9 cellular contexts compared by ENCODE assay signal in genomic region chr14:22427771-22428228, GRCh38.
DNase-seq lines count a peak whose midpoint lies in the region; ATAC-seq, FAIRE-seq and TF ChIP-seq lines count a peak whose summit lies in the region.
"Had no signal": no experiment of that assay in that cellular context is flagged by ENCODE, and none has a peak within 500 bp of the region (broad histone marks: within the 10 kb centered on the region; RNA-seq: fewer than 3 reads in every experiment).

No MANE protein-coding gene starts in this region.

- peak; percentile 57 to 87; a peak in 3 of 4 replicates for TF ChIP-seq EP300 in HepG2 (IDR thresholded peaks at IDR 0.05; ENCODE audit: low read depth in 2 of 2, low read length in 2 of 2)
- TF ChIP-seq EP300 in HepG2 (CRISPR knock-in tag; IDR thresholded peaks at IDR 0.05; ENCODE audit: borderline replicate concordance): no peak

- H3K27me3 ChIP-seq in body of pancreas: no peaks in the 10 kb centered on the region
- H3K27me3 ChIP-seq in HepG2 (ENCODE audit: control insufficient read depth in 1 of 2, insufficient read depth in 2 of 2, low read length in 2 of 2): peaks cover 0 to 2% of the 10 kb centered on the region in 2 experiments; a peak in 1 of 5 replicates
- H3K27me3 ChIP-seq in thyroid gland: no peaks in the 10 kb centered on the region

- CTCF ChIA-PET in HepG2 (lab: Yijun Ruan, JAX; ENCODE audit: low intra/inter-chr PET ratio, low total read pairs): no interaction called here

- no peak for TF ChIP-seq POLR2A in body of pancreas (IDR thresholded peaks at IDR 0.05)
- TF ChIP-seq POLR2A in HepG2 (IDR thresholded peaks at IDR 0.05; ENCODE audit: insufficient read depth in 1 of 2, low read depth in 2 of 2, low read length in 2 of 2): no peak
- TF ChIP-seq POLR2A in thyroid gland (IDR thresholded peaks at IDR 0.05): no peak
- TF ChIP-seq POLR2A in GM12892 (IDR thresholded peaks at IDR 0.05; ENCODE audit: low read depth, low read length): no peak

- in situ Hi-C loops in KBM-7 (cut with MboI; ENCODE audit: low pct_unique_long_range_greater_than_20kb, low sequenced_read_pairs): no loop called here
- in situ Hi-C loops in HepG2 (cut with HindIII; ENCODE audit: extremely low pct_ligation_motif_present, low pct_unique_long_range_greater_than_20kb): no loop called here

- H3K36me3 ChIP-seq in body of pancreas (replicated peaks in 1 of 2; ENCODE audit: insufficient read depth in 1 of 2, low read depth in 2 of 2) (no peaks in the 10 kb centered on the region), HepG2 (replicated peaks in 1 of 2; ENCODE audit: control insufficient read depth in 1 of 2, insufficient read depth in 2 of 2, low read length in 2 of 2) (no peaks in the 10 kb centered on the region), thyroid gland (no peaks in the 10 kb centered on the region)

- no peak for TF ChIP-seq CTCF in body of pancreas (IDR thresholded peaks at IDR 0.05)
- no peak for TF ChIP-seq CTCF in HepG2 (CRISPR knock-in tag; IDR thresholded peaks at IDR 0.05)
- TF ChIP-seq CTCF in thyroid gland (IDR thresholded peaks at IDR 0.05): no peak

- H3K4me2 ChIP-seq in HepG2 (ENCODE audit: low read depth, low read length): peak overlapping the region; percentile 40

- no peaks in the 10 kb centered on the region for H3K79me2 ChIP-seq in HepG2 (ENCODE audit: insufficient read depth, low read length)

- H3K9ac ChIP-seq in HepG2 (ENCODE audit: insufficient read depth, low read depth, low read length): no peak overlapping the region

- peak overlapping the region in 2 of 4 donors; percentile 34 to 53 for H3K27ac ChIP-seq in body of pancreas
- H3K27ac ChIP-seq in HepG2 (ENCODE audit: extremely low read length, insufficient read depth, low read length): no peak overlapping the region
- no peak overlapping the region for H3K27ac ChIP-seq in thyroid gland

- intact Hi-C loops in body of pancreas (cut with DNase I): no loop called here
- intact Hi-C loops in HepG2 (cut with micrococcal nuclease; ENCODE audit: unreplicated experiment): loop anchor here (5.0 kb wide), 1 partner anchor 105 kb away; no protein-coding TSS in a partner anchor
- intact Hi-C loops in thyroid gland (cut with DNase I): no loop called here

- H3K4me3 ChIP-seq in body of pancreas (no peak overlapping the region), HepG2 (replicated peaks in 1 of 3; ENCODE audit: insufficient read depth in 1 of 3, low read depth in 2 of 3, low read length in 3 of 3) (no peak overlapping the region), thyroid gland (replicated peaks in 1 of 3) (no peak overlapping the region)

- peak; percentile 54 for ATAC-seq in body of pancreas
- ATAC-seq in HepG2: peak; percentile 88
- no peak for ATAC-seq in HG02610 (IDR thresholded peaks at IDR 0.05; ENCODE audit: unreplicated experiment)
- ATAC-seq: stimulated activated naive CD8-positive, alpha-beta T cell treated with anti-CD3 and anti-CD28 coated beads, Interleukin-15, amount 100 ng/mL, for 72 hours had no signal

- POLR2A ChIA-PET in HepG2 (lab: Yijun Ruan, JAX): no interaction called here

- WGBS in body of pancreas, 2 donors: 25 to 36% methylated on average over 9 of the region's 9 CpGs
- WGBS in HepG2 (ENCODE audit: low lambda C conversion rate): 2% methylated on average over 9 of the region's 9 CpGs
- WGBS in thyroid gland, 2 donors: 20 to 22% methylated on average over 9 of the region's 9 CpGs

- H3K9me3 ChIP-seq in body of pancreas (no peaks in the 10 kb centered on the region), HepG2 (ENCODE audit: low read length) (no peaks in the 10 kb centered on the region), thyroid gland (no peaks in the 10 kb centered on the region)

- no peaks in the 10 kb centered on the region for H4K20me1 ChIP-seq in HepG2 (ENCODE audit: insufficient read depth, low read length)

- FAIRE-seq in HepG2 (lab: Jason Lieb, UNC): peak; percentile 66
- no peak for FAIRE-seq in GM12892 (lab: Jason Lieb, UNC)

- no TSS peak for BruUV-seq in HepG2 (replicated peaks; lab: Mats Ljungman, UMichigan)

- DNase-seq in KBM-7 (peak; percentile 84), body of pancreas (peak; percentile 20 to 53 (median 25)), HepG2 (ENCODE audit: low spot score) (peak; percentile 81), thyroid gland (peak; percentile 49 to 64), GM12892 (ENCODE audit: insufficient read length) (no peak)
- DNase-seq in activated naive CD4-positive, alpha-beta T cell (lab: John Stamatoyannopoulos, UW): no peak
- DNase-seq in stimulated activated CD8-positive, alpha-beta memory T cell treated with anti-CD3 and anti-CD28 coated beads, Interleukin-4, amount 100 ng/mL, for 48 hours: no peak
- DNase-seq: stimulated activated naive CD8-positive, alpha-beta T cell treated with anti-CD3 and anti-CD28 coated beads, Interleukin-15, amount 100 ng/mL, for 72 hours had no signal

- H3K4me1 ChIP-seq in body of pancreas (peaks cover 30% of the 10 kb centered on the region), HepG2 (ENCODE audit: insufficient read depth, low read length) (peaks cover 23% of the 10 kb centered on the region), thyroid gland (peaks cover 22 to 23% of the 10 kb centered on the region in 2 donors)

- no peak overlapping the region for H2AFZ ChIP-seq in HepG2 (ENCODE audit: low read length)

- TF ChIP-seq RAD21 in HepG2 (CRISPR knock-in tag; IDR thresholded peaks at IDR 0.05): no peak

TF ChIP-seq in HepG2, 621 proteins besides CTCF, POLR2A, EP300 and RAD21 (continues in another document):
- TF ChIP-seq SNAPC5 (CRISPR knock-in tag; IDR thresholded peaks at IDR 0.05; ENCODE audit: borderline replicate concordance) (no peak), ETV6 (CRISPR knock-in tag; conservative IDR thresholded peaks at IDR 0.05) (no peak), GZF1 (CRISPR knock-in tag; IDR thresholded peaks at IDR 0.05) (no peak), SP4 (CRISPR knock-in tag; IDR thresholded peaks at IDR 0.05) (no peak), SETDB1 (CRISPR knock-in tag; IDR thresholded peaks at IDR 0.05; ENCODE audit: borderline replicate concordance) (no peak), CSRNP2 (CRISPR knock-in tag; conservative IDR thresholded peaks at IDR 0.05; ENCODE audit: low read depth) (no peak), MAFG (CRISPR knock-in tag; IDR thresholded peaks at IDR 0.05) (no peak), ZNF496 (CRISPR knock-in tag; IDR thresholded peaks at IDR 0.05; ENCODE audit: insufficient replicate concordance) (no peak), ZNF12 (CRISPR knock-in tag; IDR thresholded peaks at IDR 0.05) (peak; percentile 70; the same call in 1 of the 2 replicates), RXRB (CRISPR knock-in tag; IDR thresholded peaks at IDR 0.05; ENCODE audit: borderline replicate concordance) (0 out of 2 replicates have a peak, but pooled peaks have one; percentile 30), ZNF337 (CRISPR knock-in tag; IDR thresholded peaks at IDR 0.05; ENCODE audit: borderline replicate concordance, low read depth) (no peak), SKIL (CRISPR knock-in tag; IDR thresholded peaks at IDR 0.05; ENCODE audit: borderline replicate concordance) (no peak)

Comparison
In these comparisons a context has a peak if more than half of its experiments do, and no peak if none do; other contexts are left out.
1. DNase-seq: peak in KBM-7 (single experiment), body of pancreas (4 of 4), HepG2 (single experiment) and thyroid gland (2 of 2); none in GM12892 (single experiment), activated naive CD4-positive, alpha-beta T cell (0 of 4) and stimulated activated CD8-positive, alpha-beta memory T cell treated with anti-CD3 and anti-CD28 coated beads, Interleukin-4, amount 100 ng/mL, for 48 hours (single experiment).